In genomic region chr10:11434323-11434722, GRCh38 we compare ENCODE assay signal across 11 cellular contexts.
A peak's percentile ranks its signal among the peaks of the same experiment; 100 is the strongest.
DNase-seq lines count a peak whose midpoint lies in the region; ATAC-seq and TF ChIP-seq lines count a peak whose summit lies in the region.
"Had no signal": no experiment of that assay in that cellular context is flagged by ENCODE, and none has a peak within 500 bp of the region (broad histone marks: within the 10 kb centered on the region; RNA-seq: fewer than 3 reads in every experiment).

No MANE protein-coding gene starts in this region.

- no peaks in the 10 kb centered on the region for H3K79me2 ChIP-seq in MM.1S (ENCODE audit: low read length)

- no peak overlapping the region for H3K9ac ChIP-seq in MM.1S (ENCODE audit: low read length)

- DNase-seq in 8988T = peak; percentile 50
- DNase-seq in MM.1S = no peak
- DNase-seq in epithelial cell of proximal tubule (ENCODE audit: low read depth) = no peak
- no peak for DNase-seq in left lung
- DNase-seq in left colon = no peak
- DNase-seq in amniotic stem cell (lab: John Stamatoyannopoulos, UW) = no peak
- DNase-seq: activated naive CD8-positive, alpha-beta T cell treated with anti-CD3 and anti-CD28 coated beads, Interleukin-2, amount 50 U/mL, for 24 hours; NCI-H774 had no signal

- H3F3A ChIP-seq in MM.1S (ENCODE audit: insufficient read depth, low read length) = no peaks in the 10 kb centered on the region

- H3K36me3 ChIP-seq in MM.1S (replicated peaks; ENCODE audit: insufficient read depth, low read length) (no peaks in the 10 kb centered on the region), left lung (no peaks in the 10 kb centered on the region)

- H3K4me2 ChIP-seq in MM.1S (ENCODE audit: low read depth, low read length) = no peak overlapping the region

- no peak for ATAC-seq in left lung
- no peak for ATAC-seq in left colon
- ATAC-seq in HG03139 (IDR thresholded peaks at IDR 0.05; ENCODE audit: unreplicated experiment) = no peak
- ATAC-seq: activated naive CD8-positive, alpha-beta T cell treated with anti-CD3 and anti-CD28 coated beads, Interleukin-2, amount 50 U/mL, for 24 hours; sciatic nerve had no signal

- peak; percentile 68 for TF ChIP-seq CTCF in GM12872 (IDR thresholded peaks at IDR 0.05; ENCODE audit: insufficient read depth, low read depth, low read length)
- peak; percentile 50 for TF ChIP-seq CTCF in MM.1S (IDR thresholded peaks at IDR 0.05; ENCODE audit: low read length)
- TF ChIP-seq CTCF in epithelial cell of proximal tubule (conservative IDR thresholded peaks at IDR 0.05; ENCODE audit: low read depth, low read length) = peak; percentile 46
- no peak for TF ChIP-seq CTCF in left lung (IDR thresholded peaks at IDR 0.05)

- H3K4me3 ChIP-seq in MM.1S (ENCODE audit: low read length) (no peak overlapping the region), epithelial cell of proximal tubule (ENCODE audit: low read depth, low read length) (no peak overlapping the region), left lung (no peak overlapping the region)

- no peak overlapping the region for H2AFZ ChIP-seq in MM.1S (ENCODE audit: low read length)

- intact Hi-C loops in left lung (cut with DNase I) (no loop called here), left colon (cut with DNase I, micrococcal nuclease) (no loop called here)

- H4K20me1 ChIP-seq in MM.1S (ENCODE audit: insufficient read depth, low read length) = no peaks in the 10 kb centered on the region

- H3K27me3 ChIP-seq in MM.1S (replicated peaks; ENCODE audit: insufficient read depth, low read length) (no peaks in the 10 kb centered on the region), left lung (peaks cover 0 to 10% of the 10 kb centered on the region in 2 donors)

- no peaks in the 10 kb centered on the region for H3K9me3 ChIP-seq in MM.1S (replicated peaks; ENCODE audit: insufficient read depth, low read length)
- peaks cover 0 to 4% of the 10 kb centered on the region in 2 donors for H3K9me3 ChIP-seq in left lung

- no peaks in the 10 kb centered on the region for H3K9me2 ChIP-seq in MM.1S (replicated peaks; ENCODE audit: insufficient read depth, low read length)

- H3K4me1 ChIP-seq in MM.1S (ENCODE audit: low read length) (no peaks in the 10 kb centered on the region), left lung (no peaks in the 10 kb centered on the region)

- H3K27ac ChIP-seq in MM.1S (ENCODE audit: low read length) (no peak overlapping the region), left lung (no peak overlapping the region)

Comparison
In these comparisons a context has a peak if more than half of its experiments do, and no peak if none do; other contexts are left out.
1. CTCF ChIP-seq: peak in GM12872 (single experiment), MM.1S (single experiment) and epithelial cell of proximal tubule (single experiment); none in left lung (0 of 2).